ENCODE assay signal across 22 cellular contexts in the genomic region with DNA sequence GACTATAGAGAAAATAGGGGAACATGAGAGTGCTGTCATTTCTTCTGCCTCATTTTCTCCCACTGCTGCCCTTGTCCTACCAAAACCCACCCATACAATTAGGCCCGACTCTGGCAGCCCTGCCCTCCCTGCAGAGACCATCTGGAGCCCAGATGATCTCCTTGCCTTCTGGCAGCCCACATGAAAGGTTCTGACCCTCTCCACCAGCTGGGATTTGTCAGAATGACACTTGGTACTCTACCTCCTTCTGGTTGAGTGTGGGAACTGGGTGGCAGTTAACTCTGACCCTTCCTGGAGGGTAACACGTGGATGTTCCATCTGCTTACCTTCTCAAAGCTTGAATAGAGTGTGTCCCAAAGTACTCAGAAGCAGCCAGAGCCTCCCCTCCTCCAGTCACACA. TPM values are rescaled to one million over a fixed set of nuclear protein-coding genes. Genes with fewer than 3 reads are reported as not detected.
A peak's percentile ranks its signal among the peaks of the same experiment; 100 is the strongest.
DNase-seq lines count a peak whose midpoint lies in the region; ATAC-seq and TF ChIP-seq lines count a peak whose summit lies in the region.
"Had no signal": no experiment of that assay in that cellular context is flagged by ENCODE, and none has a peak within 500 bp of the region (broad histone marks: within the 10 kb centered on the region; RNA-seq: fewer than 3 reads in every experiment).

No MANE protein-coding gene starts in this region.

- no peak for ATAC-seq in activated naive CD4-positive, alpha-beta T cell treated with anti-CD3 and anti-CD28 coated beads, Interleukin-2, amount 50 U/mL, for 72 hours
- ATAC-seq: Right ventricle myocardium inferior had no signal

- H3K9me3 Mint-ChIP-seq in activated naive CD4-positive, alpha-beta T cell treated with anti-CD3 and anti-CD28 coated beads, Interleukin-2, amount 50 U/mL, for 72 hours = no peaks in the 10 kb centered on the region

- DNase-seq in NCI-H2171 treated with DMSO at 0.1 percent for 48 hours (lab: John Stamatoyannopoulos, UW) = peak; percentile 22
- no peak for DNase-seq in NCI-H2171 (lab: John Stamatoyannopoulos, UW)
- peak; percentile 64 for DNase-seq in SK-N-DZ (ENCODE audit: low spot score)
- peak; percentile 33 for DNase-seq in fibroblast of villous mesenchyme (ENCODE audit: low read depth)
- no peak for DNase-seq in activated naive CD4-positive, alpha-beta T cell treated with anti-CD3 and anti-CD28 coated beads, Interleukin-2, amount 50 U/mL, for 72 hours (ENCODE audit: low spot score in 2 of 2)
- DNase-seq in activated T-cell treated with anti-CD3 and anti-CD28 coated beads for 4 hours = no peak
- no peak for DNase-seq in HUDEP-2 (lab: John Stamatoyannopoulos, UW; ENCODE audit: unreplicated experiment in 76 of 76)
- no peak for DNase-seq in DMS153 treated with DMSO at 0.1 percent for 48 hours (lab: John Stamatoyannopoulos, UW; ENCODE audit: unreplicated experiment)
- DNase-seq: Calu3; CD4-positive, alpha-beta memory T cell; DMS79 treated with DMSO at 0.1 percent for 48 hours; IMR-90; Karpas-422; MM.1S; NCI-H1092 treated with DMSO at 0.1 percent for 48 hours; NCI-H2107; NCI-H774 had no signal

- no peak for TF ChIP-seq CTCF in fibroblast of villous mesenchyme (IDR thresholded peaks at IDR 0.05; ENCODE audit: insufficient read depth, low read depth, low read length)

- no peak overlapping the region for H3K27ac Mint-ChIP-seq in activated naive CD4-positive, alpha-beta T cell treated with anti-CD3 and anti-CD28 coated beads, Interleukin-2, amount 50 U/mL, for 72 hours
- H3K27ac Mint-ChIP-seq: CD4-positive, alpha-beta memory T cell had no signal

- H3K36me3 Mint-ChIP-seq in activated naive CD4-positive, alpha-beta T cell treated with anti-CD3 and anti-CD28 coated beads, Interleukin-2, amount 50 U/mL, for 72 hours = no peaks in the 10 kb centered on the region
- H3K36me3 Mint-ChIP-seq: CD4-positive, alpha-beta memory T cell had no signal

- no peak overlapping the region for H3K4me3 ChIP-seq in fibroblast of villous mesenchyme (ENCODE audit: low read depth, low read length)

RNA-seq across cellular contexts. Expression of gene SIAH3, which starts 21.0 kb away (rescaled TPM):
- polyA plus RNA-seq in SK-N-DZ (2014; cell fraction: cytosol; rRNA removed) = 1.6 TPM in 2 replicates
- 0.85 and 2.0 TPM in 2 replicates for polyA plus RNA-seq in SK-N-DZ (2014; cell fraction: nucleus; rRNA removed)
- under 0.01 TPM in 1 of 2 replicates, not detected in the other for total RNA-seq in fibroblast of villous mesenchyme
- under 1 TPM; 0.02 to 0.31 TPM for total RNA-seq in activated naive CD4-positive, alpha-beta T cell treated with anti-CD3 and anti-CD28 coated beads, Interleukin-2, amount 50 U/mL, for 72 hours
- total RNA-seq: Calu3, G401, H4, IMR-90 had no signal
- polyA plus RNA-seq: AG04450, BJ had no signal

Comparison
In these comparisons a context has a peak if more than half of its experiments do, and no peak if none do; other contexts are left out.
1. DNase-seq: peak in NCI-H2171 treated with DMSO at 0.1 percent for 48 hours (single experiment), SK-N-DZ (single experiment) and fibroblast of villous mesenchyme (single experiment); none in NCI-H2171 (single experiment), activated naive CD4-positive, alpha-beta T cell treated with anti-CD3 and anti-CD28 coated beads, Interleukin-2, amount 50 U/mL, for 72 hours (0 of 2), activated T-cell treated with anti-CD3 and anti-CD28 coated beads for 4 hours (single experiment), HUDEP-2 (0 of 76) and DMS153 treated with DMSO at 0.1 percent for 48 hours (single experiment).